ENCODE assay signal across 1 cellular context in the genomic region with DNA sequence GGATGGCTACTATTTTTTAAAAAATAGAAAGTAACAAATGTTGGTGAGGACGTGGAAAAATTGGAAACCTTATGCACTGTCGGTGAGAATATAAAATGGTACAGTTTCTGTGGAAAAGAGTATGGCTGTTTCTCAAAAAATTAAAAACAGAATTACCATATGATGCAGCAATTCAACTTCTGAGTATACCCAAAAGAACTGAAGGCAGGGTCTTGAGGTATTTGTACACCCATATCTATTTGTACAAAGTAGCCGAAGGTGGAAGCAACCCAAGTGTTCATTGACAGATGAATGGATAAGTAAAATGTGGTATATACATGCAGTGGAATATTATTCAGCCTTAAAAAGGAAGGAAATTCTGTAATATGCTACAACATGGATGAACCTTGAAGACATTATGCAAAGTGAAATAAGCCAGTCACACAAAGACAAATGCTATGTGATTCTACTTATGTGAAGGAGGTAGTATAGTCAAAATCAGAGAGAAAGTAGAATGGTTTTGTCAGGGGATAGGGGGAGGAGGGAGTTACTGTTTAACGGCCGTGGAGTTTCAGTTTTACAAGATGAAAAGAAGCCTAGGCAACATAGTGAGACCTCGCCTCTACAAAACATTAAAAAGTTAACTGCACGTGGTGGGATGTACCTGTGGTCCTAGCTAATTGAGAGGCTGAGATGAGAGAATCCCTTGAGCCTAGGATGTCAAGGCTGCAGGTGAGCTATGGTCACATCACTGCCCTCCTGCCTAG.
A peak's percentile ranks its signal among the peaks of the same experiment; 100 is the strongest.
TF ChIP-seq lines count a peak whose summit lies in the region.

No MANE protein-coding gene starts in this region.

TF ChIP-seq in GM12878, 131 proteins besides CTCF, POLR2A, EP300 and RAD21 (continued from another document):
- no peak for TF ChIP-seq POU2F2 (IDR thresholded peaks at IDR 0.05; ENCODE audit: borderline replicate concordance, low read depth, low read length)
- TF ChIP-seq TAF1 (IDR thresholded peaks at IDR 0.05; ENCODE audit: borderline replicate concordance, low read depth, low read length): no peak
- TF ChIP-seq BRCA1 (IDR thresholded peaks at IDR 0.05; ENCODE audit: low read depth, low read length): no peak
- 0 out of 4 replicates have a peak, but pooled peaks of 1 of the 2 experiments have one; percentile 16 for TF ChIP-seq IKZF2 (IDR thresholded peaks at IDR 0.05)
- TF ChIP-seq, protein P1, sequence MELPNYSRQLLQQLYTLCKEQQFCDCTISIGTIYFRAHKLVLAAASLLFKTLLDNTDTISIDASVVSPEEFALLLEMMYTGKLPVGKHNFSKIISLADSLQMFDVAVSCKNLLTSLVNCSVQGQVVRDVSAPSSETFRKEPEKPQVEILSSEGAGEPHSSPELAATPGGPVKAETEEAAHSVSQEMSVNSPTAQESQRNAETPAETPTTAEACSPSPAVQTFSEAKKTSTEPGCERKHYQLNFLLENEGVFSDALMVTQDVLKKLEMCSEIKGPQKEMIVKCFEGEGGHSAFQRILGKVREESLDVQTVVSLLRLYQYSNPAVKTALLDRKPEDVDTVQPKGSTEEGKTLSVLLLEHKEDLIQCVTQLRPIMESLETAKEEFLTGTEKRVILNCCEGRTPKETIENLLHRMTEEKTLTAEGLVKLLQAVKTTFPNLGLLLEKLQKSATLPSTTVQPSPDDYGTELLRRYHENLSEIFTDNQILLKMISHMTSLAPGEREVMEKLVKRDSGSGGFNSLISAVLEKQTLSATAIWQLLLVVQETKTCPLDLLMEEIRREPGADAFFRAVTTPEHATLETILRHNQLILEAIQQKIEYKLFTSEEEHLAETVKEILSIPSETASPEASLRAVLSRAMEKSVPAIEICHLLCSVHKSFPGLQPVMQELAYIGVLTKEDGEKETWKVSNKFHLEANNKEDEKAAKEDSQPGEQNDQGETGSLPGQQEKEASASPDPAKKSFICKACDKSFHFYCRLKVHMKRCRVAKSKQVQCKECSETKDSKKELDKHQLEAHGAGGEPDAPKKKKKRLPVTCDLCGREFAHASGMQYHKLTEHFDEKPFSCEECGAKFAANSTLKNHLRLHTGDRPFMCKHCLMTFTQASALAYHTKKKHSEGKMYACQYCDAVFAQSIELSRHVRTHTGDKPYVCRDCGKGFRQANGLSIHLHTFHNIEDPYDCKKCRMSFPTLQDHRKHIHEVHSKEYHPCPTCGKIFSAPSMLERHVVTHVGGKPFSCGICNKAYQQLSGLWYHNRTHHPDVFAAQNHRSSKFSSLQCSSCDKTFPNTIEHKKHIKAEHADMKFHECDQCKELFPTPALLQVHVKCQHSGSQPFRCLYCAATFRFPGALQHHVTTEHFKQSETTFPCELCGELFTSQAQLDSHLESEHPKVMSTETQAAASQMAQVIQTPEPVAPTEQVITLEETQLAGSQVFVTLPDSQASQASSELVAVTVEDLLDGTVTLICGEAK (IDR thresholded peaks at IDR 0.05; ENCODE audit: borderline replicate concordance): no peak
- TF ChIP-seq SUPT20H (IDR thresholded peaks at IDR 0.05; ENCODE audit: borderline replicate concordance, control insufficient read depth, low read depth, low read length): no peak
- no peak for TF ChIP-seq ZBED1 (IDR thresholded peaks at IDR 0.05; ENCODE audit: borderline replicate concordance)
- TF ChIP-seq, protein P2, sequence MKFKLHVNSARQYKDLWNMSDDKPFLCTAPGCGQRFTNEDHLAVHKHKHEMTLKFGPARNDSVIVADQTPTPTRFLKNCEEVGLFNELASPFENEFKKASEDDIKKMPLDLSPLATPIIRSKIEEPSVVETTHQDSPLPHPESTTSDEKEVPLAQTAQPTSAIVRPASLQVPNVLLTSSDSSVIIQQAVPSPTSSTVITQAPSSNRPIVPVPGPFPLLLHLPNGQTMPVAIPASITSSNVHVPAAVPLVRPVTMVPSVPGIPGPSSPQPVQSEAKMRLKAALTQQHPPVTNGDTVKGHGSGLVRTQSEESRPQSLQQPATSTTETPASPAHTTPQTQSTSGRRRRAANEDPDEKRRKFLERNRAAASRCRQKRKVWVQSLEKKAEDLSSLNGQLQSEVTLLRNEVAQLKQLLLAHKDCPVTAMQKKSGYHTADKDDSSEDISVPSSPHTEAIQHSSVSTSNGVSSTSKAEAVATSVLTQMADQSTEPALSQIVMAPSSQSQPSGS (IDR thresholded peaks at IDR 0.05; ENCODE audit: low read length): 0 out of 2 replicates have a peak, but pooled peaks have one; percentile 21
- TF ChIP-seq RB1 (IDR thresholded peaks at IDR 0.05; ENCODE audit: borderline replicate concordance): no peak
- no peak for TF ChIP-seq BCL11A (IDR thresholded peaks at IDR 0.05; ENCODE audit: low read depth, low read length)
- no peak for TF ChIP-seq TCF12 (IDR thresholded peaks at IDR 0.05; ENCODE audit: low read depth, low read length)
- no peak for TF ChIP-seq PAX8 (IDR thresholded peaks at IDR 0.05)
- TF ChIP-seq RUNX3 (IDR thresholded peaks at IDR 0.05; ENCODE audit: low read length): no peak
- TF ChIP-seq BHLHE40 (IDR thresholded peaks at IDR 0.05; ENCODE audit: borderline replicate concordance in 1 of 2, low read depth in 2 of 2, low read length in 1 of 2): peak; percentile 71 to 81
- no peak for TF ChIP-seq BCL3 (IDR thresholded peaks at IDR 0.05; ENCODE audit: borderline replicate concordance, insufficient read depth, low read depth, low read length, poor library complexity, severe bottlenecking)
- no peak for TF ChIP-seq IRF3 (IDR thresholded peaks at IDR 0.05)
- no peak for TF ChIP-seq SIX5 (IDR thresholded peaks at IDR 0.05; ENCODE audit: low read depth, low read length, severe bottlenecking)
- TF ChIP-seq NR2C2 (IDR thresholded peaks at IDR 0.05; ENCODE audit: borderline replicate concordance, control insufficient read depth, insufficient read length, low read depth): no peak
